In the genomic region with DNA sequence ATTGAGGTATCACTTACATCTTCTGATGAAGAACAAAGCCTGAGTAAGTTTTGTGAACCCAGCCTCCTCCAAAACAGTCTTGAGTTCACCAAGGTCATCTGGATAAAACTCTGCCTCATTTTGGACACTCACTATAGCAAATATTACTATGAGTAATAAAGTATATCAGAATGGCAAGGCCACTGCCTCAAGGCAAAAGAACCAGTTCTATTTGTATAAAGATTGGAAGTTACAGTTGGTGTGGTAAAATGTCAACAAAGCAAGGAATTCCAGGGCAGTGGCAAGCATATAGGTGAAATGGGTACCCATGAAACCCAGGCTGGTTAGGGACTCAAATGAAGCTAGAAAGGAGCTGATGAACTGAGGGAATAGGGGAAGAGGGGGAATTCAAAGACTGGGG, we compare ENCODE assay signal across 14 cellular contexts.
"Had no signal": no experiment of that assay in that cellular context is flagged by ENCODE, and none has a peak within 500 bp of the region (broad histone marks: within the 10 kb centered on the region; RNA-seq: fewer than 3 reads in every experiment).

No MANE protein-coding gene starts in this region.

- H3K4me1 ChIP-seq: parathyroid adenoma had no signal

- DNase-seq: activated CD4-positive, alpha-beta memory T cell treated with anti-CD3 and anti-CD28 coated beads, Interleukin-2, amount 10 ng/mL, durations not matched to agents 7 days and 5 days; activated CD4-positive, alpha-beta T cell treated with anti-CD3 and anti-CD28 coated beads for 4 hours; aorta; left colon; naive B cell; retina; SK-N-SH; stimulated activated naive B cell treated with anti-CD40 and anti-IgM and Interleukin-4, amounts not matched to agents 10 μg/mL and 1 μg/mL and 100 μg/mL, for 72 hours; tibial artery had no signal

- H3K27ac ChIP-seq: esophagus muscularis mucosa, parathyroid adenoma, tibial artery had no signal

- H3K9me3 Mint-ChIP-seq: activated CD4-positive, alpha-beta memory T cell treated with anti-CD3 and anti-CD28 coated beads, Interleukin-2, amount 10 ng/mL, durations not matched to agents 7 days and 5 days; activated naive CD4-positive, alpha-beta T cell treated with anti-CD3 and anti-CD28 coated beads, Interleukin-2, amount 50 U/mL, for 72 hours; stimulated activated naive B cell treated with anti-CD40 and anti-IgM and Interleukin-4, amounts not matched to agents 10 μg/mL and 1 μg/mL and 100 μg/mL, for 72 hours; WTC11 had no signal

- H2AFZ ChIP-seq: parathyroid adenoma had no signal

- H3K27ac Mint-ChIP-seq: activated CD4-positive, alpha-beta memory T cell treated with anti-CD3 and anti-CD28 coated beads, Interleukin-2, amount 10 ng/mL, durations not matched to agents 7 days and 5 days; stimulated activated naive B cell treated with anti-CD40 and anti-IgM and Interleukin-4, amounts not matched to agents 10 μg/mL and 1 μg/mL and 100 μg/mL, for 72 hours; WTC11 had no signal

- H3K27me3 Mint-ChIP-seq: activated CD4-positive, alpha-beta memory T cell treated with anti-CD3 and anti-CD28 coated beads, Interleukin-2, amount 10 ng/mL, durations not matched to agents 7 days and 5 days; naive B cell; stimulated activated naive B cell treated with anti-CD40 and anti-IgM and Interleukin-4, amounts not matched to agents 10 μg/mL and 1 μg/mL and 100 μg/mL, for 72 hours had no signal

- H3K9me3 ChIP-seq: esophagus muscularis mucosa, SK-N-SH, tibial artery had no signal

- H3K36me3 Mint-ChIP-seq: naive B cell; stimulated activated naive B cell treated with anti-CD40 and anti-IgM and Interleukin-4, amounts not matched to agents 10 μg/mL and 1 μg/mL and 100 μg/mL, for 72 hours; WTC11 had no signal

- H3K4me3 Mint-ChIP-seq: activated CD4-positive, alpha-beta memory T cell treated with anti-CD3 and anti-CD28 coated beads, Interleukin-2, amount 10 ng/mL, durations not matched to agents 7 days and 5 days; stimulated activated naive B cell treated with anti-CD40 and anti-IgM and Interleukin-4, amounts not matched to agents 10 μg/mL and 1 μg/mL and 100 μg/mL, for 72 hours; WTC11 had no signal

- H3K27me3 ChIP-seq: esophagus muscularis mucosa, tibial artery had no signal

- H3K4me2 ChIP-seq: SK-N-SH had no signal

- ATAC-seq: activated naive CD4-positive, alpha-beta T cell treated with anti-CD3 and anti-CD28 coated beads, Interleukin-2, amount 50 U/mL, for 72 hours; left colon; stimulated activated naive B cell treated with anti-CD40 and anti-IgM and Interleukin-4, amounts not matched to agents 10 μg/mL and 1 μg/mL and 100 μg/mL, for 72 hours; WTC11 had no signal

- H3K4me3 ChIP-seq: esophagus muscularis mucosa, lung, tibial artery had no signal

- H3K9me2 ChIP-seq: SK-N-SH had no signal

- H3K36me3 ChIP-seq: esophagus muscularis mucosa, tibial artery had no signal

- H3K79me2 ChIP-seq: parathyroid adenoma had no signal
